27 cellular contexts compared by ENCODE assay signal in genomic region chr7:129702761-129703338, GRCh38.
"Had no signal": no experiment of that assay in that cellular context is flagged by ENCODE, and none has a peak within 500 bp of the region (broad histone marks: within the 10 kb centered on the region; RNA-seq: fewer than 3 reads in every experiment).

No MANE protein-coding gene starts in this region.

- H3K27me3 Mint-ChIP-seq: activated CD4-positive, alpha-beta memory T cell treated with anti-CD3 and anti-CD28 coated beads for 36 hours; activated CD4-positive, alpha-beta T cell treated with anti-CD3 and anti-CD28 coated beads, Interleukin-2, amount 10 ng/mL, durations not matched to agents 24 days and 14 days; central memory CD8-positive, alpha-beta T cell; T-helper 17 cell had no signal

- DNase-seq: activated CD4-positive, alpha-beta memory T cell treated with anti-CD3 and anti-CD28 coated beads for 36 hours; activated CD4-positive, alpha-beta T cell treated with anti-CD3 and anti-CD28 coated beads, Interleukin-2, amount 10 ng/mL, durations not matched to agents 24 days and 14 days; activated CD4-positive, CD25-positive, alpha-beta regulatory T cell treated with anti-CD3 and anti-CD28 coated beads, Interleukin-2, amount 50 U/mL, for 72 hours; activated CD8-positive, alpha-beta memory T cell treated with anti-CD3 and anti-CD28 coated beads, Interleukin-2, amount 50 U/mL, for 4 hours; activated gamma-delta T cell treated with Interleukin-2 at 50 U/mL for 16 hours; activated naive CD4-positive, alpha-beta T cell treated with anti-CD3 and anti-CD28 coated beads, Interleukin-2, amount 50 U/mL, for 16 hours; activated T-cell treated with anti-CD3 and anti-CD28 coated beads, Interleukin-2, amount 50 U/mL, for 1 hour; amygdala; colonic mucosa; effector CD8-positive, alpha-beta T cell; erythroblast; head of caudate nucleus; hypothalamus; immature natural killer cell; kidney; left colon; natural killer cell; occipital lobe; stimulated activated CD4-positive, alpha-beta T cell treated with anti-CD3 and anti-CD28 coated beads, Interleukin-15, amount 100 ng/mL, for 24 hours; stimulated activated CD4-positive, alpha-beta T cell treated with anti-CD3 and anti-CD28 coated beads, Interleukin-2, amount 100 ng/mL, for 24 hours; stimulated activated naive CD4-positive, alpha-beta T cell treated with Interleukin-2 at 50 U/mL for 16 hours; T-helper 17 cell; T1000 had no signal

- H3K9me3 ChIP-seq: colonic mucosa, right atrium auricular region, tibial nerve had no signal

- H3K4me3 Mint-ChIP-seq: activated CD4-positive, alpha-beta memory T cell treated with anti-CD3 and anti-CD28 coated beads for 36 hours; activated CD4-positive, alpha-beta T cell treated with anti-CD3 and anti-CD28 coated beads, Interleukin-2, amount 10 ng/mL, durations not matched to agents 24 days and 14 days; central memory CD8-positive, alpha-beta T cell; immature natural killer cell; natural killer cell; neural progenitor cell; T-helper 17 cell had no signal

- H3K36me3 ChIP-seq: colonic mucosa, right atrium auricular region had no signal

- H3K27ac Mint-ChIP-seq: activated CD4-positive, alpha-beta memory T cell treated with anti-CD3 and anti-CD28 coated beads for 36 hours; activated CD4-positive, alpha-beta T cell treated with anti-CD3 and anti-CD28 coated beads, Interleukin-2, amount 10 ng/mL, durations not matched to agents 24 days and 14 days; immature natural killer cell; natural killer cell; neural progenitor cell; T-helper 17 cell had no signal

- H3K4me1 ChIP-seq: colonic mucosa, neural progenitor cell had no signal

- H3K36me3 Mint-ChIP-seq: natural killer cell had no signal

- H3K9me3 Mint-ChIP-seq: activated CD4-positive, alpha-beta memory T cell treated with anti-CD3 and anti-CD28 coated beads for 36 hours; activated CD4-positive, alpha-beta T cell treated with anti-CD3 and anti-CD28 coated beads, Interleukin-2, amount 10 ng/mL, durations not matched to agents 24 days and 14 days; central memory CD8-positive, alpha-beta T cell; immature natural killer cell; natural killer cell; neural progenitor cell had no signal

- H3K27me3 ChIP-seq: colonic mucosa, neural progenitor cell, right atrium auricular region, tibial nerve had no signal

- H3K4me1 Mint-ChIP-seq: neural progenitor cell had no signal

- H3K4me3 ChIP-seq: colonic mucosa, neural progenitor cell, right atrium auricular region, tibial nerve had no signal

- H3K9ac ChIP-seq: neural progenitor cell had no signal

- ATAC-seq: left colon, natural killer cell, T-helper 17 cell had no signal

- H3K27ac ChIP-seq: colonic mucosa, neural progenitor cell, right atrium auricular region, tibial nerve had no signal
